8 cellular contexts compared by ENCODE assay signal in genomic region chr17:75666959-75667790, GRCh38. TPM values are rescaled to one million over a fixed set of nuclear protein-coding genes. Genes with fewer than 3 reads are reported as not detected.
DNase-seq lines count a peak whose midpoint lies in the region; ATAC-seq and TF ChIP-seq lines count a peak whose summit lies in the region.

TSS of gene RECQL5 (minus strand) at chr17:75667154. CDS start at chr17:75666557, 597 bp downstream.
TSS of gene SAP30BP (plus strand) at chr17:75667338. CDS start at chr17:75667373, 35 bp downstream.

- no peaks in the 10 kb centered on the region for H4K20me1 ChIP-seq in OCI-LY1 (ENCODE audit: insufficient read depth, low read length)

- TF ChIP-seq CTCF in OCI-LY1 (IDR thresholded peaks at IDR 0.05; ENCODE audit: low read length) (no peak), endodermal cell (conservative IDR thresholded peaks at IDR 0.05) (no peak)

- H3F3A ChIP-seq in OCI-LY1 (ENCODE audit: insufficient read depth, low read length): peaks cover 10% of the 10 kb centered on the region; the same call in 1 of the 2 replicates

- peak; percentile 66 for ATAC-seq in GM21447 (IDR thresholded peaks at IDR 0.05; ENCODE audit: unreplicated experiment)

- H3K9me2 ChIP-seq in OCI-LY1 (ENCODE audit: low read depth, low read length): no peaks in the 10 kb centered on the region

- in situ Hi-C loops in Caki2 (cut with HindIII; ENCODE audit: low pct_unique_long_range_greater_than_20kb, low sequenced_read_pairs): no loop called here

- H3K9me3 ChIP-seq in OCI-LY1 (ENCODE audit: low read length) (no peaks in the 10 kb centered on the region), endodermal cell (ENCODE audit: control insufficient read depth, low read length) (no peaks in the 10 kb centered on the region)

- H3K9ac ChIP-seq in OCI-LY1 (ENCODE audit: low read length) (peak within 1 kb of the TSS; percentile 95), endodermal cell (ENCODE audit: extremely low read depth, low read length, poor library complexity, severe bottlenecking) (peak within 1 kb of the TSS; percentile 96), mesendoderm (ENCODE audit: low read length) (peak within 1 kb of the TSS; percentile 92)

- H2BK15ac ChIP-seq in mesendoderm (replicated peaks; ENCODE audit: low read depth): no peak within 1 kb of the TSS

- H3K4ac ChIP-seq in mesendoderm (ENCODE audit: low read depth, low read length): no peak within 1 kb of the TSS

- H3K4me1 Mint-ChIP-seq in endodermal cell: peaks cover 7% of the 10 kb centered on the region

- no peak within 1 kb of the TSS for H2AFZ ChIP-seq in OCI-LY1 (ENCODE audit: low read length)

- no peaks in the 10 kb centered on the region for H3K9me3 Mint-ChIP-seq in endodermal cell

- H2BK120ac ChIP-seq in mesendoderm (ENCODE audit: low read depth, low read length): no peak within 1 kb of the TSS

- H3K4me3 ChIP-seq in OCI-LY1 (ENCODE audit: low read depth, low read length, poor library complexity, severe bottlenecking): peak within 1 kb of the TSS; percentile 95
- peak within 1 kb of the TSS; percentile 99 for H3K4me3 ChIP-seq in endodermal cell (ENCODE audit: low read length)
- H3K4me3 ChIP-seq in mesendoderm (ENCODE audit: low read length): peak within 1 kb of the TSS; percentile 88

- peak; percentile 94 for DNase-seq in Caki2 (ENCODE audit: low read depth)
- peak; percentile 92 for DNase-seq in HuH-7 (ENCODE audit: low spot score)
- DNase-seq in activated CD8-positive, alpha-beta memory T cell treated with anti-CD3 and anti-CD28 coated beads, Interleukin-2, amount 50 U/mL, for 24 hours (ENCODE audit: extremely low read depth): peak; percentile 93
- peak; percentile 100 for DNase-seq in endodermal cell
- DNase-seq in mesendoderm: peak; percentile 99
- peak; percentile 95 for DNase-seq in stimulated activated CD8-positive, alpha-beta memory T cell treated with anti-CD3 and anti-CD28 coated beads, Interleukin-15, amount 100 ng/mL, for 1 hour (ENCODE audit: low read depth)

- peak within 1 kb of the TSS; percentile 92 for H3K4me2 ChIP-seq in OCI-LY1 (ENCODE audit: low read length)
- H3K4me2 ChIP-seq in mesendoderm (ENCODE audit: low read length): peak within 1 kb of the TSS; percentile 84

- H3K27me3 ChIP-seq in OCI-LY1 (ENCODE audit: insufficient read depth, low read length) (no peaks in the 10 kb centered on the region), endodermal cell (ENCODE audit: control insufficient read depth, insufficient read depth, low read length, poor library complexity, severe bottlenecking) (no peaks in the 10 kb centered on the region), mesendoderm (ENCODE audit: insufficient read depth, low read length, poor library complexity) (no peaks in the 10 kb centered on the region)

- peaks cover 9% of the 10 kb centered on the region for H3K79me1 ChIP-seq in mesendoderm (ENCODE audit: low read length)

- H2BK5ac ChIP-seq in mesendoderm (ENCODE audit: low read length): no peak within 1 kb of the TSS

- peak within 1 kb of the TSS; percentile 97 for H4K8ac ChIP-seq in mesendoderm (ENCODE audit: low read depth, low read length)

- H3K79me2 ChIP-seq in OCI-LY1 (ENCODE audit: insufficient read depth, low read length) (peaks cover 39% of the 10 kb centered on the region), mesendoderm (ENCODE audit: control insufficient read depth, insufficient read depth, low read length) (peaks cover 27% of the 10 kb centered on the region)

- H2AK5ac ChIP-seq in mesendoderm (ENCODE audit: low read length): no peak within 1 kb of the TSS

- WGBS in endodermal cell (ENCODE audit: insufficient coverage in 1 of 2, insufficient read length in 1 of 2), 2 experiments: 0% methylated on average over 15 to 55 of the region's 55 CpGs
- no CpG with 5 or more reads among the region's 55 CpGs for WGBS in mesendoderm (ENCODE audit: extremely low coverage, insufficient coverage, low lambda C conversion rate)

- H3K18ac ChIP-seq in mesendoderm (ENCODE audit: low read length): no peak within 1 kb of the TSS

- H3K56ac ChIP-seq in mesendoderm (ENCODE audit: low read length): peak within 1 kb of the TSS; percentile 95

- H3K4me3 Mint-ChIP-seq in endodermal cell: no peak within 1 kb of the TSS

- peaks cover 50% of the 10 kb centered on the region for H3K36me3 Mint-ChIP-seq in endodermal cell (ENCODE audit: low read depth)

- H3K36me3 ChIP-seq in OCI-LY1 (ENCODE audit: insufficient read depth, low read length) (peaks cover 46% of the 10 kb centered on the region), endodermal cell (ENCODE audit: control insufficient read depth, insufficient read depth, low read length) (peaks cover 61% of the 10 kb centered on the region), mesendoderm (ENCODE audit: control insufficient read depth, insufficient read depth, low read length) (no peaks in the 10 kb centered on the region)

- H4K5ac ChIP-seq in mesendoderm (ENCODE audit: low read length): peak within 1 kb of the TSS; percentile 15

- no peaks in the 10 kb centered on the region for H3K27me3 Mint-ChIP-seq in endodermal cell (ENCODE audit: insufficient read depth)

- H3K27ac ChIP-seq in OCI-LY1 (ENCODE audit: low read depth, low read length, poor library complexity, severe bottlenecking) (peak within 1 kb of the TSS; percentile 95), endodermal cell (ENCODE audit: low read depth, low read length) (peak within 1 kb of the TSS; percentile 77), mesendoderm (ENCODE audit: low read depth, low read length) (no peak within 1 kb of the TSS)

- H3K4me1 ChIP-seq in OCI-LY1 (ENCODE audit: insufficient read depth, low read length, severe bottlenecking): peaks cover 46% of the 10 kb centered on the region
- no peaks in the 10 kb centered on the region for H3K4me1 ChIP-seq in endodermal cell (ENCODE audit: control insufficient read depth, insufficient read depth, low read length)
- no peaks in the 10 kb centered on the region for H3K4me1 ChIP-seq in mesendoderm (ENCODE audit: control insufficient read depth, low read depth, low read length)

- H3K23ac ChIP-seq in mesendoderm (ENCODE audit: low read length): no peak within 1 kb of the TSS

- H3K27ac Mint-ChIP-seq in endodermal cell: no peak within 1 kb of the TSS

RNA-seq across cellular contexts. Expression of gene RECQL5, which starts in this region (rescaled TPM):
- 28.6 and 38.9 TPM in 2 replicates for total RNA-seq in Caki2 (2014; rRNA removed; shearing (Covaris generic); ENCODE audit: low replicate concordance)
- total RNA-seq in endodermal cell: 10 to 100 TPM; 54.3 TPM
- 40.1 TPM for polyA plus RNA-seq in endodermal cell (2013, experiment 1 of 2)
- 32.4 TPM for polyA plus RNA-seq in endodermal cell (2013, experiment 2 of 2)
- polyA plus RNA-seq in mesendoderm (2013, experiment 1 of 2): 12.6 TPM
- polyA plus RNA-seq in mesendoderm (2013, experiment 2 of 2): 11.4 TPM

RNA-seq across cellular contexts. Expression of gene SAP30BP, which starts in this region (rescaled TPM):
- total RNA-seq in Caki2 (2014; rRNA removed; shearing (Covaris generic); ENCODE audit: low replicate concordance): 96.6 and 104 TPM in 2 replicates
- total RNA-seq in endodermal cell: 100 to 1,000 TPM in 1 of 2 donors, 10 to 100 TPM in 1; 96.5 to 113 TPM
- polyA plus RNA-seq in endodermal cell (2013, experiment 1 of 2): 93.1 TPM
- 95.4 TPM for polyA plus RNA-seq in endodermal cell (2013, experiment 2 of 2)
- 68.5 TPM for polyA plus RNA-seq in mesendoderm (2013, experiment 1 of 2)
- 69.7 TPM for polyA plus RNA-seq in mesendoderm (2013, experiment 2 of 2)
